Comparison of ENCODE assay signal across 3 cellular contexts in the genomic region with DNA sequence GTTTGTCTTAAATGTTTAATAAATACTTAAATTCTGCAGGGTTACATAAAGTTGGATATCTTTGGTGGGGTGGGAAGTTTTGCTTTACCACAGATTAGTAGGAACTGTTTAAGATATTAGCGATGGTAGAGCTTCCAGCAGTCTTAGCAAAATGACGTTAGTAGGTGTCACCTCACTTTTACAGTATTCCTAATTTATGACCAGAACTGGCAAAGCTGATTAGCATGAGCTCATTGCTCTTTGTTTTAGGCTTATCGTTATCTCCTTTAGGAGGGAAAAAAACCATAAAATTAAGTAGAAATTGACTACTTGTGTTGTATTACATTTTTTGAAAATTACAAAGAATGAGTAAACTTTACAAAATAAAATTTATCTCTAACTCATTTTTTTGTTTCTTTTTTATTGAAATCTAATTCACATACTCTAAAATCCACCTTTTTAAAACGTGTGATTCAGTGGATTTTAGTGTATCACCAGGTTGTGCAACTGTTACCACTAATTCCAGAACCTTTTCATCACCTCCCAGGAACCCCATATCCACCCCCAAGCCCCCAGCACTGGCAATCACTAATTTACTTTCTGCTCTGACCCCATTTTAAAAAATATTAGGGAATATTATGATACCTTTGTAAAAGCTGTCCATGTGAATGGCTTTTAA.
TF ChIP-seq lines count a peak whose summit lies in the region.

No MANE protein-coding gene starts in this region.

TF ChIP-seq in A549, 52 proteins besides CTCF, POLR2A, EP300 and RAD21:
- TF ChIP-seq E2F6 (IDR thresholded peaks at IDR 0.05; ENCODE audit: borderline replicate concordance, low read depth) (no peak), HOXA7 (CRISPR knock-in tag; IDR thresholded peaks at IDR 0.05) (no peak), RFX5 (IDR thresholded peaks at IDR 0.05) (no peak), ELK1 (IDR thresholded peaks at IDR 0.05; ENCODE audit: low read depth, low read length) (no peak), ZC3H11A (IDR thresholded peaks at IDR 0.05) (no peak), MYC (IDR thresholded peaks at IDR 0.05; ENCODE audit: borderline replicate concordance, low read length) (no peak)
- TF ChIP-seq, protein P1, sequence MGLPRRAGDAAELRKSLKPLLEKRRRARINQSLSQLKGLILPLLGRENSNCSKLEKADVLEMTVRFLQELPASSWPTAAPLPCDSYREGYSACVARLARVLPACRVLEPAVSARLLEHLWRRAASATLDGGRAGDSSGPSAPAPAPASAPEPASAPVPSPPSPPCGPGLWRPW (IDR thresholded peaks at IDR 0.05): no peak

TF ChIP-seq in IMR-90, 13 proteins besides CTCF, POLR2A, EP300 and RAD21:
- TF ChIP-seq BHLHE40 (IDR thresholded peaks at IDR 0.05; ENCODE audit: low read depth, low read length): no peak
- peak; percentile 31; the same call in 1 of the 2 replicates for TF ChIP-seq CEBPB (IDR thresholded peaks at IDR 0.05; ENCODE audit: low read depth, low read length)
- TF ChIP-seq MXI1 (IDR thresholded peaks at IDR 0.05; ENCODE audit: borderline replicate concordance, low read depth, low read length): no peak
- no peak for TF ChIP-seq MAFK (IDR thresholded peaks at IDR 0.05; ENCODE audit: low read depth, low read length)
- TF ChIP-seq, protein P2, sequence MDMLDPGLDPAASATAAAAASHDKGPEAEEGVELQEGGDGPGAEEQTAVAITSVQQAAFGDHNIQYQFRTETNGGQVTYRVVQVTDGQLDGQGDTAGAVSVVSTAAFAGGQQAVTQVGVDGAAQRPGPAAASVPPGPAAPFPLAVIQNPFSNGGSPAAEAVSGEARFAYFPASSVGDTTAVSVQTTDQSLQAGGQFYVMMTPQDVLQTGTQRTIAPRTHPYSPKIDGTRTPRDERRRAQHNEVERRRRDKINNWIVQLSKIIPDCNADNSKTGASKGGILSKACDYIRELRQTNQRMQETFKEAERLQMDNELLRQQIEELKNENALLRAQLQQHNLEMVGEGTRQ (IDR thresholded peaks at IDR 0.05; ENCODE audit: low read depth, low read length): no peak
- no peak for TF ChIP-seq FOS (IDR thresholded peaks at IDR 0.05; ENCODE audit: low read depth, low read length)
- TF ChIP-seq RCOR1 (IDR thresholded peaks at IDR 0.05; ENCODE audit: insufficient replicate concordance, low read length): no peak

TF ChIP-seq in K562, 482 proteins besides CTCF, POLR2A, EP300 and RAD21 (continues in another document):
- peak; percentile 15; the same call in 1 of the 2 replicates for TF ChIP-seq CREB1 (IDR thresholded peaks at IDR 0.05)
- no peak for TF ChIP-seq CREB1 (CRISPR knock-in tag; IDR thresholded peaks at IDR 0.05)
- TF ChIP-seq DPF2 (IDR thresholded peaks at IDR 0.05): peak; percentile 83
- TF ChIP-seq, protein P3, sequence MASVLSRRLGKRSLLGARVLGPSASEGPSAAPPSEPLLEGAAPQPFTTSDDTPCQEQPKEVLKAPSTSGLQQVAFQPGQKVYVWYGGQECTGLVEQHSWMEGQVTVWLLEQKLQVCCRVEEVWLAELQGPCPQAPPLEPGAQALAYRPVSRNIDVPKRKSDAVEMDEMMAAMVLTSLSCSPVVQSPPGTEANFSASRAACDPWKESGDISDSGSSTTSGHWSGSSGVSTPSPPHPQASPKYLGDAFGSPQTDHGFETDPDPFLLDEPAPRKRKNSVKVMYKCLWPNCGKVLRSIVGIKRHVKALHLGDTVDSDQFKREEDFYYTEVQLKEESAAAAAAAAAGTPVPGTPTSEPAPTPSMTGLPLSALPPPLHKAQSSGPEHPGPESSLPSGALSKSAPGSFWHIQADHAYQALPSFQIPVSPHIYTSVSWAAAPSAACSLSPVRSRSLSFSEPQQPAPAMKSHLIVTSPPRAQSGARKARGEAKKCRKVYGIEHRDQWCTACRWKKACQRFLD (CRISPR knock-in tag; IDR thresholded peaks at IDR 0.05): peak; percentile 48; the same call in 1 of the 2 replicates
- TF ChIP-seq DACH1 (IDR thresholded peaks at IDR 0.05; ENCODE audit: partially characterized antibody): peak; percentile 36
- peak; percentile 71 for TF ChIP-seq ATF3 (IDR thresholded peaks at IDR 0.05)
- TF ChIP-seq ATF3 (CRISPR knock-in tag; conservative IDR thresholded peaks at IDR 0.05): no peak
- no peak for TF ChIP-seq CREB3L1 (IDR thresholded peaks at IDR 0.05; ENCODE audit: borderline replicate concordance, low read depth)
- no peak for TF ChIP-seq BRCA1 (IDR thresholded peaks at IDR 0.05)
- no peak for TF ChIP-seq BRCA1 (CRISPR knock-in tag; IDR thresholded peaks at IDR 0.05)
- TF ChIP-seq SMARCE1 (IDR thresholded peaks at IDR 0.05): peak; percentile 69
- peak; percentile 19; the same call in 1 of the 2 replicates for TF ChIP-seq NCOA1 (IDR thresholded peaks at IDR 0.05; ENCODE audit: low read depth)
- TF ChIP-seq JUN (IDR thresholded peaks at IDR 0.05; ENCODE audit: borderline replicate concordance, low read depth, low read length): peak; percentile 27; the same call in 1 of the 2 replicates
- no peak for TF ChIP-seq JUN (CRISPR knock-in tag; IDR thresholded peaks at IDR 0.05; ENCODE audit: borderline replicate concordance)
- peak; percentile 71 for TF ChIP-seq CREM (IDR thresholded peaks at IDR 0.05; ENCODE audit: low read depth)
- TF ChIP-seq ATF7 (IDR thresholded peaks at IDR 0.05): peak; percentile 87
- peak; percentile 60 for TF ChIP-seq TAL1 (IDR thresholded peaks at IDR 0.05)
- no peak for TF ChIP-seq POLR3G (IDR thresholded peaks at IDR 0.05; ENCODE audit: extremely low read depth, insufficient read length, insufficient replicate concordance)
- peak; percentile 50 for TF ChIP-seq FOSL1 (tag; conservative IDR thresholded peaks at IDR 0.05)
- peak; percentile 34; the same call in 1 of the 2 replicates for TF ChIP-seq CBFA2T2 (conservative IDR thresholded peaks at IDR 0.05)
- peak; percentile 71 for TF ChIP-seq CEBPB (tag; IDR thresholded peaks at IDR 0.05)
- TF ChIP-seq, protein P4, sequence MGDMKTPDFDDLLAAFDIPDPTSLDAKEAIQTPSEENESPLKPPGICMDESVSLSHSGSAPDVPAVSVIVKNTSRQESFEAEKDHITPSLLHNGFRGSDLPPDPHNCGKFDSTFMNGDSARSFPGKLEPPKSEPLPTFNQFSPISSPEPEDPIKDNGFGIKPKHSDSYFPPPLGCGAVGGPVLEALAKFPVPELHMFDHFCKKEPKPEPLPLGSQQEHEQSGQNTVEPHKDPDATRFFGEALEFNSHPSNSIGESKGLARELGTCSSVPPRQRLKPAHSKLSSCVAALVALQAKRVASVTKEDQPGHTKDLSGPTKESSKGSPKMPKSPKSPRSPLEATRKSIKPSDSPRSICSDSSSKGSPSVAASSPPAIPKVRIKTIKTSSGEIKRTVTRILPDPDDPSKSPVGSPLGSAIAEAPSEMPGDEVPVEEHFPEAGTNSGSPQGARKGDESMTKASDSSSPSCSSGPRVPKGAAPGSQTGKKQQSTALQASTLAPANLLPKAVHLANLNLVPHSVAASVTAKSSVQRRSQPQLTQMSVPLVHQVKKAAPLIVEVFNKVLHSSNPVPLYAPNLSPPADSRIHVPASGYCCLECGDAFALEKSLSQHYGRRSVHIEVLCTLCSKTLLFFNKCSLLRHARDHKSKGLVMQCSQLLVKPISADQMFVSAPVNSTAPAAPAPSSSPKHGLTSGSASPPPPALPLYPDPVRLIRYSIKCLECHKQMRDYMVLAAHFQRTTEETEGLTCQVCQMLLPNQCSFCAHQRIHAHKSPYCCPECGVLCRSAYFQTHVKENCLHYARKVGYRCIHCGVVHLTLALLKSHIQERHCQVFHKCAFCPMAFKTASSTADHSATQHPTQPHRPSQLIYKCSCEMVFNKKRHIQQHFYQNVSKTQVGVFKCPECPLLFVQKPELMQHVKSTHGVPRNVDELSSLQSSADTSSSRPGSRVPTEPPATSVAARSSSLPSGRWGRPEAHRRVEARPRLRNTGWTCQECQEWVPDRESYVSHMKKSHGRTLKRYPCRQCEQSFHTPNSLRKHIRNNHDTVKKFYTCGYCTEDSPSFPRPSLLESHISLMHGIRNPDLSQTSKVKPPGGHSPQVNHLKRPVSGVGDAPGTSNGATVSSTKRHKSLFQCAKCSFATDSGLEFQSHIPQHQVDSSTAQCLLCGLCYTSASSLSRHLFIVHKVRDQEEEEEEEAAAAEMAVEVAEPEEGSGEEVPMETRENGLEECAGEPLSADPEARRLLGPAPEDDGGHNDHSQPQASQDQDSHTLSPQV (IDR thresholded peaks at IDR 0.05): 0 out of 2 replicates have a peak, but pooled peaks have one; percentile 24
- peak; percentile 52; the same call in 1 of the 2 replicates for TF ChIP-seq TCF3 (CRISPR knock-in tag; IDR thresholded peaks at IDR 0.05)
- TF ChIP-seq, protein P5, sequence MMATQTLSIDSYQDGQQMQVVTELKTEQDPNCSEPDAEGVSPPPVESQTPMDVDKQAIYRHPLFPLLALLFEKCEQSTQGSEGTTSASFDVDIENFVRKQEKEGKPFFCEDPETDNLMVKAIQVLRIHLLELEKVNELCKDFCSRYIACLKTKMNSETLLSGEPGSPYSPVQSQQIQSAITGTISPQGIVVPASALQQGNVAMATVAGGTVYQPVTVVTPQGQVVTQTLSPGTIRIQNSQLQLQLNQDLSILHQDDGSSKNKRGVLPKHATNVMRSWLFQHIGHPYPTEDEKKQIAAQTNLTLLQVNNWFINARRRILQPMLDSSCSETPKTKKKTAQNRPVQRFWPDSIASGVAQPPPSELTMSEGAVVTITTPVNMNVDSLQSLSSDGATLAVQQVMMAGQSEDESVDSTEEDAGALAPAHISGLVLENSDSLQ (IDR thresholded peaks at IDR 0.05): peak; percentile 93
- no peak for TF ChIP-seq RBM17 (IDR thresholded peaks at IDR 0.05; ENCODE audit: borderline replicate concordance, low read depth, low read length)
- no peak for TF ChIP-seq ZNF316 (IDR thresholded peaks at IDR 0.05)
- no peak for TF ChIP-seq HINFP (tag; conservative IDR thresholded peaks at IDR 0.05; ENCODE audit: low read depth)
- peak; percentile 98 for TF ChIP-seq MEIS2 (IDR thresholded peaks at IDR 0.05; ENCODE audit: partially characterized antibody)
- TF ChIP-seq ARID1B (IDR thresholded peaks at IDR 0.05): peak; percentile 86
- TF ChIP-seq HDAC2 (IDR thresholded peaks at IDR 0.05): 0 out of 2 replicates have a peak, but pooled peaks have one; percentile 23
- TF ChIP-seq CTBP1 (IDR thresholded peaks at IDR 0.05; ENCODE audit: borderline replicate concordance): 0 out of 2 replicates have a peak, but pooled peaks have one; percentile 14
- TF ChIP-seq CHD2 (IDR thresholded peaks at IDR 0.05; ENCODE audit: low read depth, low read length): no peak
- peak; percentile 84 for TF ChIP-seq SMARCA4 (IDR thresholded peaks at IDR 0.05)
- no peak for TF ChIP-seq ZFP36 (IDR thresholded peaks at IDR 0.05; ENCODE audit: low read depth, low read length, partially characterized antibody)
- peak; percentile 68 for TF ChIP-seq CBFA2T3 (IDR thresholded peaks at IDR 0.05)
- no peak for TF ChIP-seq ZNF589 (CRISPR knock-in tag; IDR thresholded peaks at IDR 0.05; ENCODE audit: low read depth)
- TF ChIP-seq TEAD4 (IDR thresholded peaks at IDR 0.05; ENCODE audit: low read length): peak; percentile 64
- no peak for TF ChIP-seq TEAD4 (CRISPR knock-in tag; IDR thresholded peaks at IDR 0.05; ENCODE audit: borderline replicate concordance)
- TF ChIP-seq LEF1 (IDR thresholded peaks at IDR 0.05): no peak
- TF ChIP-seq SOX6 (IDR thresholded peaks at IDR 0.05): peak; percentile 93
- TF ChIP-seq ZNF23 (CRISPR knock-in tag; IDR thresholded peaks at IDR 0.05): 0 out of 2 replicates have a peak, but pooled peaks have one; percentile 27
- TF ChIP-seq ZNF311 (CRISPR knock-in tag; IDR thresholded peaks at IDR 0.05): peak; percentile 13; the same call in 1 of the 2 replicates
- peak in 1 of 2 experiments; percentile 33; a peak in 1 of 4 replicates for TF ChIP-seq TRIM24 (IDR thresholded peaks at IDR 0.05)
- TF ChIP-seq MYNN (IDR thresholded peaks at IDR 0.05): no peak
- no peak for TF ChIP-seq MYNN (CRISPR knock-in tag; IDR thresholded peaks at IDR 0.05)
- no peak for TF ChIP-seq TOE1 (IDR thresholded peaks at IDR 0.05; ENCODE audit: borderline replicate concordance)
- no peak for TF ChIP-seq TOE1 (CRISPR knock-in tag; IDR thresholded peaks at IDR 0.05; ENCODE audit: borderline replicate concordance, low read depth)
- TF ChIP-seq SMARCC2 (IDR thresholded peaks at IDR 0.05; ENCODE audit: low read depth): peak; percentile 77; the same call in 1 of the 2 replicates
- peak; percentile 42; the same call in 1 of the 2 replicates for TF ChIP-seq L3MBTL2 (IDR thresholded peaks at IDR 0.05)
- TF ChIP-seq JUND (IDR thresholded peaks at IDR 0.05; ENCODE audit: borderline replicate concordance, low read depth, low read length): peak; percentile 78; the same call in 1 of the 2 replicates
- TF ChIP-seq JUND (tag; IDR thresholded peaks at IDR 0.05; ENCODE audit: borderline replicate concordance, low read depth, low read length): peak; percentile 90
- TF ChIP-seq FOXA3 (CRISPR knock-in tag; conservative IDR thresholded peaks at IDR 0.05 in 1 of 2, IDR thresholded peaks at IDR 0.05 in 1 of 2): peak in 1 of 2 experiments; percentile 35; a peak in 1 of 4 replicates
- no peak for TF ChIP-seq ZC3H8 (IDR thresholded peaks at IDR 0.05)
